Comparison of ENCODE assay signal across 22 cellular contexts in the genomic region with DNA sequence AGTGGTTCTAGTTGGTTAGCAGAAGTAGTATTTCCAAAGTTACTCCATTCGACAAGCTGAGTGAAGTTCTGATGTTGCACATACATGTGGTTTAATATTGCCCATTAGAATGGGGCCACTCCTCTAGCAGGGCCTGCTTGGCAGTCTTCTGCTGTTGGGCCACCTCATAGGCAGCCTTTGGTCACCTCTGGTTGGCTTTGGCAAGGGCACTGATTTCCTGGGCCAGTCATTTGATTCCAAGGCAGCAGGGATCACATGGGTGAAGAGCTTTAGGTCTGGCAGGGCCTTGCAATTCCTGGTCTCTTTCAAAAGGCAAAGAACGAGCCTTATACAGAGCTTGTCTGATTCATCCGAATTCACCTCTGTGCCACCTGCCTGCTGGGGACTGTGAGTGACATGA. TPM values are rescaled to one million over a fixed set of nuclear protein-coding genes. Genes with fewer than 3 reads are reported as not detected.
DNase-seq lines count a peak whose midpoint lies in the region; ATAC-seq and TF ChIP-seq lines count a peak whose summit lies in the region.
"Had no signal": no experiment of that assay in that cellular context is flagged by ENCODE, and none has a peak within 500 bp of the region (broad histone marks: within the 10 kb centered on the region; RNA-seq: fewer than 3 reads in every experiment).

No MANE protein-coding gene starts in this region.

- DNase-seq in activated T-cell treated with anti-CD3 and anti-CD28 coated beads, Interleukin-2, amount 50 U/mL, for 72 hours, result no peak
- DNase-seq in activated T-cell treated with anti-CD3 and anti-CD28 coated beads, Interleukin-2, amount 50 U/mL, for 1 hour, result no peak
- DNase-seq in body of pancreas (peak; percentile 62 to 84 (median 70)), progenitor cell of endocrine pancreas (ENCODE audit: low spot score, unreplicated experiment) (no peak), brain microvascular endothelial cell (no peak)
- no peak for DNase-seq in activated naive CD4-positive, alpha-beta T cell treated with anti-CD3 and anti-CD28 coated beads for 36 hours
- no peak for DNase-seq in activated CD8-positive, alpha-beta memory T cell treated with anti-CD3 and anti-CD28 coated beads, Interleukin-2, amount 50 U/mL, for 4 hours
- DNase-seq: ACHN; activated CD4-positive, alpha-beta memory T cell treated with anti-CD3 and anti-CD28 coated beads, Interleukin-2, amount 10 ng/mL, durations not matched to agents 7 days and 5 days; activated effector memory CD4-positive, alpha-beta T cell treated with anti-CD3 and anti-CD28 coated beads, Interleukin-2, amount 50 U/mL, for 16 hours; CD8-positive, alpha-beta memory T cell; DMS79 treated with DMSO at 0.1 percent for 48 hours; endodermal cell; GOT3; NCI-H187; NCI-H446; stimulated activated CD4-positive, alpha-beta T cell treated with anti-CD3 and anti-CD28 coated beads, Interleukin-15, amount 100 ng/mL, for 24 hours; T-helper 2 cell; transverse colon had no signal

- peaks cover 80% of the 10 kb centered on the region for H3K4me1 Mint-ChIP-seq in activated T-cell treated with anti-CD3 and anti-CD28 coated beads, Interleukin-2, amount 50 U/mL, for 72 hours (ENCODE audit: low read depth)
- H3K4me1 Mint-ChIP-seq in progenitor cell of endocrine pancreas (ENCODE audit: low read depth), result peaks cover 34% of the 10 kb centered on the region
- peaks cover 61% of the 10 kb centered on the region for H3K4me1 Mint-ChIP-seq in activated naive CD4-positive, alpha-beta T cell treated with anti-CD3 and anti-CD28 coated beads for 36 hours (ENCODE audit: low read depth)

- peak overlapping the region; percentile 68; the same call in 1 of the 2 replicates for H3K4me2 ChIP-seq in KMS-11

- TF ChIP-seq CTCF in KMS-11 (conservative IDR thresholded peaks at IDR 0.05; ENCODE audit: low read depth, low read length) (no peak), body of pancreas (IDR thresholded peaks at IDR 0.05) (no peak), progenitor cell of endocrine pancreas (IDR thresholded peaks at IDR 0.05; ENCODE audit: unreplicated experiment) (no peak), brain microvascular endothelial cell (IDR thresholded peaks at IDR 0.05; ENCODE audit: low read depth, low read length, missing control alignments) (no peak)

- H3K27me3 Mint-ChIP-seq in activated T-cell treated with anti-CD3 and anti-CD28 coated beads, Interleukin-2, amount 50 U/mL, for 72 hours (ENCODE audit: low read depth), result no peaks in the 10 kb centered on the region
- H3K27me3 Mint-ChIP-seq in progenitor cell of endocrine pancreas, result no peaks in the 10 kb centered on the region
- no peaks in the 10 kb centered on the region for H3K27me3 Mint-ChIP-seq in activated naive CD4-positive, alpha-beta T cell treated with anti-CD3 and anti-CD28 coated beads for 36 hours (ENCODE audit: low read depth)
- H3K27me3 Mint-ChIP-seq: activated CD4-positive, alpha-beta memory T cell treated with anti-CD3 and anti-CD28 coated beads, Interleukin-2, amount 10 ng/mL, durations not matched to agents 7 days and 5 days; CD8-positive, alpha-beta memory T cell; stimulated activated memory B cell treated with anti-CD40 and anti-IgM and Interleukin-4, amounts not matched to agents 10 μg/mL and 1 μg/mL and 100 μg/mL, for 72 hours had no signal

- no peak overlapping the region for H2AFZ ChIP-seq in KMS-11 (ENCODE audit: low read depth)

- H4K20me1 ChIP-seq in KMS-11 (ENCODE audit: insufficient read depth), result no peaks in the 10 kb centered on the region

- no peaks in the 10 kb centered on the region for H3K9me3 ChIP-seq in body of pancreas
- H3K9me3 ChIP-seq: ascending aorta, transverse colon had no signal

- H3K79me2 ChIP-seq in KMS-11 (ENCODE audit: insufficient read depth, low read depth), result peaks cover 67% of the 10 kb centered on the region

- H3K27ac Mint-ChIP-seq in activated T-cell treated with anti-CD3 and anti-CD28 coated beads, Interleukin-2, amount 50 U/mL, for 72 hours, result no peak overlapping the region
- no peak overlapping the region for H3K27ac Mint-ChIP-seq in progenitor cell of endocrine pancreas
- H3K27ac Mint-ChIP-seq in activated naive CD4-positive, alpha-beta T cell treated with anti-CD3 and anti-CD28 coated beads for 36 hours, result no peak overlapping the region
- H3K27ac Mint-ChIP-seq: activated CD4-positive, alpha-beta memory T cell treated with anti-CD3 and anti-CD28 coated beads, Interleukin-2, amount 10 ng/mL, durations not matched to agents 7 days and 5 days; endodermal cell had no signal

- intact Hi-C loops in body of pancreas (cut with DNase I), result no loop called here
- intact Hi-C loops in activated naive CD4-positive, alpha-beta T cell treated with anti-CD3 and anti-CD28 coated beads for 36 hours (cut with micrococcal nuclease), result loop anchor here (10.0 kb wide), 1 partner anchor 639 kb away; the partner anchor contains the start of gene KRCC1

- H3K36me3 ChIP-seq in KMS-11 (ENCODE audit: insufficient read depth) (peaks cover 3% of the 10 kb centered on the region; the same call in 1 of the 2 replicates), body of pancreas (replicated peaks in 1 of 2; ENCODE audit: insufficient read depth in 1 of 2, low read depth in 2 of 2) (no peaks in the 10 kb centered on the region), brain microvascular endothelial cell (replicated peaks) (no peaks in the 10 kb centered on the region)
- H3K36me3 ChIP-seq: ascending aorta, transverse colon had no signal

- H3K27ac ChIP-seq in KMS-11 (no peak overlapping the region), body of pancreas (peak overlapping the region in 3 of 4 donors; percentile 25 to 80 (median 56)), brain microvascular endothelial cell (no peak overlapping the region)
- H3K27ac ChIP-seq: ascending aorta, transverse colon had no signal

- H3K4me1 ChIP-seq in KMS-11 (ENCODE audit: low read depth, poor library complexity, severe bottlenecking) (peaks cover 25% of the 10 kb centered on the region), body of pancreas (peaks cover 72% of the 10 kb centered on the region)

- peak in 2 of 3 donors; percentile 23 to 29 for TF ChIP-seq POLR2A in body of pancreas (IDR thresholded peaks at IDR 0.05)

- no peaks in the 10 kb centered on the region for H3K27me3 ChIP-seq in KMS-11 (ENCODE audit: insufficient read depth, low read depth)
- H3K27me3 ChIP-seq in body of pancreas, result no peaks in the 10 kb centered on the region
- H3K27me3 ChIP-seq in brain microvascular endothelial cell (replicated peaks), result no peaks in the 10 kb centered on the region
- H3K27me3 ChIP-seq: ascending aorta, transverse colon had no signal

- H3K36me3 Mint-ChIP-seq in activated T-cell treated with anti-CD3 and anti-CD28 coated beads, Interleukin-2, amount 50 U/mL, for 72 hours (ENCODE audit: insufficient read depth in 2 of 2), result peaks cover 0 to 3% of the 10 kb centered on the region in 2 donors
- H3K36me3 Mint-ChIP-seq in progenitor cell of endocrine pancreas (ENCODE audit: insufficient read depth), result peaks cover 10% of the 10 kb centered on the region
- H3K36me3 Mint-ChIP-seq in activated naive CD4-positive, alpha-beta T cell treated with anti-CD3 and anti-CD28 coated beads for 36 hours (ENCODE audit: low read depth), result peaks cover 17% of the 10 kb centered on the region

- H3K9ac ChIP-seq in KMS-11, result no peak overlapping the region

- in situ Hi-C loops in brain microvascular endothelial cell (cut with HindIII; ENCODE audit: low pct_ligation_motif_present, low sequenced_read_pairs), result no loop called here

- ATAC-seq in activated T-cell treated with anti-CD3 and anti-CD28 coated beads, Interleukin-2, amount 50 U/mL, for 72 hours (replicated peaks in 1 of 2), result no peak
- no peak for ATAC-seq in body of pancreas
- ATAC-seq: stimulated activated memory B cell treated with anti-CD40 and anti-IgM and Interleukin-4, amounts not matched to agents 10 μg/mL and 1 μg/mL and 100 μg/mL, for 72 hours had no signal

- WGBS in body of pancreas, 2 donors, result 56 to 58% methylated on average over 3 of the region's 3 CpGs

- CTCF ChIA-PET in activated naive CD4-positive, alpha-beta T cell treated with anti-CD3 and anti-CD28 coated beads for 36 hours (lab: Charles Lee), result interaction anchor here (1.2 to 1.4 kb wide), 3 partner anchors 14 to 59 kb away, joined by 3 to 4 read pairs (median 3); no protein-coding TSS in a partner anchor

- H3K4me3 Mint-ChIP-seq in activated T-cell treated with anti-CD3 and anti-CD28 coated beads, Interleukin-2, amount 50 U/mL, for 72 hours, result peak overlapping the region; percentile 89 to 95
- H3K4me3 Mint-ChIP-seq in progenitor cell of endocrine pancreas (ENCODE audit: low read depth), result peak overlapping the region; percentile 8
- no peak overlapping the region for H3K4me3 Mint-ChIP-seq in activated naive CD4-positive, alpha-beta T cell treated with anti-CD3 and anti-CD28 coated beads for 36 hours
- H3K4me3 Mint-ChIP-seq: endodermal cell had no signal

- no peak overlapping the region for H3K4me3 ChIP-seq in KMS-11 (IDR thresholded peaks at IDR 0.05; ENCODE audit: insufficient read depth, low read depth, low read length)
- H3K4me3 ChIP-seq in body of pancreas, result no peak overlapping the region
- H3K4me3 ChIP-seq in brain microvascular endothelial cell (ENCODE audit: low read depth, low read length), result no peak overlapping the region
- H3K4me3 ChIP-seq: ascending aorta, transverse colon had no signal

- peaks cover 0 to 3% of the 10 kb centered on the region in 2 donors for H3K9me3 Mint-ChIP-seq in activated T-cell treated with anti-CD3 and anti-CD28 coated beads, Interleukin-2, amount 50 U/mL, for 72 hours
- peaks cover 14% of the 10 kb centered on the region for H3K9me3 Mint-ChIP-seq in progenitor cell of endocrine pancreas (ENCODE audit: low read depth)
- H3K9me3 Mint-ChIP-seq in activated naive CD4-positive, alpha-beta T cell treated with anti-CD3 and anti-CD28 coated beads for 36 hours, result no peaks in the 10 kb centered on the region
- H3K9me3 Mint-ChIP-seq: activated CD4-positive, alpha-beta memory T cell treated with anti-CD3 and anti-CD28 coated beads, Interleukin-2, amount 10 ng/mL, durations not matched to agents 7 days and 5 days; CD8-positive, alpha-beta memory T cell; stimulated activated memory B cell treated with anti-CD40 and anti-IgM and Interleukin-4, amounts not matched to agents 10 μg/mL and 1 μg/mL and 100 μg/mL, for 72 hours had no signal

RNA-seq across cellular contexts. Expression of gene RPIA, which starts 2.5 kb away (rescaled TPM):
- 10 to 100 TPM; 32.3 to 43.8 TPM for total RNA-seq in activated T-cell treated with anti-CD3 and anti-CD28 coated beads, Interleukin-2, amount 50 U/mL, for 72 hours
- total RNA-seq in body of pancreas (10 to 100 TPM; 10.9 to 18.5 TPM), progenitor cell of endocrine pancreas (24.6 and 27.1 TPM in 2 replicates)
- 10 to 100 TPM; 67.3 to 70.0 TPM for total RNA-seq in activated naive CD4-positive, alpha-beta T cell treated with anti-CD3 and anti-CD28 coated beads for 36 hours

Comparison
In these comparisons a context has a peak if more than half of its experiments do, and no peak if none do; other contexts are left out.
1. DNase-seq: peak in body of pancreas (4 of 4); none in activated T-cell treated with anti-CD3 and anti-CD28 coated beads, Interleukin-2, amount 50 U/mL, for 72 hours (0 of 2), activated T-cell treated with anti-CD3 and anti-CD28 coated beads, Interleukin-2, amount 50 U/mL, for 1 hour (single experiment), progenitor cell of endocrine pancreas (single experiment), brain microvascular endothelial cell (single experiment), activated naive CD4-positive, alpha-beta T cell treated with anti-CD3 and anti-CD28 coated beads for 36 hours (single experiment) and activated CD8-positive, alpha-beta memory T cell treated with anti-CD3 and anti-CD28 coated beads, Interleukin-2, amount 50 U/mL, for 4 hours (single experiment).
2. H3K27ac ChIP-seq: peak in body of pancreas (3 of 4); none in KMS-11 (single experiment) and brain microvascular endothelial cell (single experiment).